21 cellular contexts compared by ENCODE assay signal in genomic region chr20:63494420-63495166, GRCh38. TPM values are rescaled to one million over a fixed set of nuclear protein-coding genes. Genes with fewer than 3 reads are reported as not detected.
A peak's percentile ranks its signal among the peaks of the same experiment; 100 is the strongest.
DNase-seq lines count a peak whose midpoint lies in the region; ATAC-seq and TF ChIP-seq lines count a peak whose summit lies in the region.
"Had no signal": no experiment of that assay in that cellular context is flagged by ENCODE, and none has a peak within 500 bp of the region (broad histone marks: within the 10 kb centered on the region; RNA-seq: fewer than 3 reads in every experiment).

No MANE protein-coding gene starts in this region.

- H3K27me3 ChIP-seq in right atrium auricular region: peaks cover 0 to 8% of the 10 kb centered on the region in 2 donors

- H3K36me3 ChIP-seq in right atrium auricular region: peaks cover 53% of the 10 kb centered on the region

- no peak for TF ChIP-seq CTCF in right atrium auricular region (IDR thresholded peaks at IDR 0.05)

- no peaks in the 10 kb centered on the region for H3K9me3 ChIP-seq in right atrium auricular region

- H3K4me1 ChIP-seq in right atrium auricular region: peaks cover 0 to 35% of the 10 kb centered on the region in 2 donors

- ATAC-seq in Right ventricle myocardium superior (ENCODE audit: poor library complexity): no peak
- ATAC-seq in HG03159 (IDR thresholded peaks at IDR 0.05; ENCODE audit: unreplicated experiment): no peak

- peak; percentile 36 for DNase-seq in Right ventricle myocardium superior
- DNase-seq in right atrium auricular region (ENCODE audit: low spot score): no peak
- peak; percentile 43 for DNase-seq in islet precursor cell
- DNase-seq in H4 (ENCODE audit: low spot score): no peak
- DNase-seq: C1 segment of cervical spinal cord; DMS153; EL; GM23248; HFFc6; KBM-7; NCI-H1048; NCI-H146; NCI-H2081 treated with DMSO at 0.1 percent for 48 hours; NCI-H226; NCI-H526 treated with DMSO at 0.1 percent for 48 hours; NK-92 treated with Interleukin-12 subunit alpha and Interleukin-12 subunit beta, amount 100 ng/mL, for 24 hours; OCI-M1; RPMI8226 had no signal

- H3K27ac ChIP-seq in right atrium auricular region: no peak overlapping the region
- peak overlapping the region; percentile 17 for H3K27ac ChIP-seq in temporal lobe (ENCODE audit: low read depth, low read length)
- H3K27ac ChIP-seq: GM23248 had no signal

- intact Hi-C loops in Right ventricle myocardium superior (cut with DNase I): no loop called here

- H3K4me3 ChIP-seq in right atrium auricular region: no peak overlapping the region
- H3K4me3 ChIP-seq: GM23248 had no signal

RNA-seq across cellular contexts. Expression of gene EEF1A2, which starts 4.3 kb away (rescaled TPM):
- total RNA-seq in Right ventricle myocardium superior (1,229 TPM), right atrium auricular region (100 to 1,000 TPM; 797 to 886 TPM), temporal lobe (209 TPM)
- 181 and 233 TPM in 2 replicates for total RNA-seq in H4 (2014; rRNA removed; shearing (Covaris generic))

RNA-seq across cellular contexts. Expression of gene KCNQ2, which starts 22.1 kb away (rescaled TPM):
- total RNA-seq in Right ventricle myocardium superior (0.89 TPM), right atrium auricular region (not detected), temporal lobe (136 TPM)
- 3.4 and 6.6 TPM in 2 replicates for total RNA-seq in H4 (2014; rRNA removed; shearing (Covaris generic))
- total RNA-seq: GM23248, HFFc6 had no signal

RNA-seq across cellular contexts. Expression of gene PPDPF, which starts 26.0 kb away (rescaled TPM):
- total RNA-seq in Right ventricle myocardium superior (246 TPM), right atrium auricular region (100 to 1,000 TPM; 138 to 185 TPM), temporal lobe (24.1 TPM)
- 93.2 and 126 TPM in 2 replicates for total RNA-seq in H4 (2014; rRNA removed; shearing (Covaris generic))

RNA-seq across cellular contexts. Expression of gene PTK6, which starts 42.6 kb away (rescaled TPM):
- total RNA-seq in Right ventricle myocardium superior: 0.13 TPM
- not detected for total RNA-seq in right atrium auricular region
- not detected for total RNA-seq in temporal lobe
- not detected in 2 replicates for total RNA-seq in H4 (2014; rRNA removed; shearing (Covaris generic))
- total RNA-seq: GM23248 had no signal

RNA-seq across cellular contexts. Expression of gene SRMS, which starts 53.0 kb away (rescaled TPM):
- total RNA-seq in Right ventricle myocardium superior (not detected), right atrium auricular region (not detected), temporal lobe (not detected)
- not detected in 2 replicates for total RNA-seq in H4 (2014; rRNA removed; shearing (Covaris generic))
- total RNA-seq: A172, GM23248, HFFc6 had no signal

Comparison
In these comparisons a context has a peak if more than half of its experiments do, and no peak if none do; other contexts are left out.
1. DNase-seq: peak in Right ventricle myocardium superior (single experiment) and islet precursor cell (single experiment); none in right atrium auricular region (single experiment) and H4 (single experiment).
2. RNA of gene KCNQ2, which starts 22.1 kb away (total RNA-seq): 136 TPM in temporal lobe (single experiment); 3.4 to 6.6 TPM in H4, 0.89 TPM in Right ventricle myocardium superior (single experiment) and not detected in right atrium auricular region; every median in the first group is over 10 times any median in the second.